8 cellular contexts compared by ENCODE assay signal in genomic region chr19:5913739-5914357, GRCh38. TPM values are rescaled to one million over a fixed set of nuclear protein-coding genes. Genes with fewer than 3 reads are reported as not detected.
DNase-seq lines count a peak whose midpoint lies in the region; ATAC-seq and TF ChIP-seq lines count a peak whose summit lies in the region.

TSS of gene CAPS (plus strand) at chr19:5914254. CDS start at chr19:5914407, 153 bp downstream.

- H3K79me2 ChIP-seq in PC-9 (ENCODE audit: low read depth): no peaks in the 10 kb centered on the region

- H3K4me1 ChIP-seq in PC-9 (replicated peaks; ENCODE audit: insufficient read depth): peaks cover 24% of the 10 kb centered on the region

- peaks cover 16% of the 10 kb centered on the region for H3K4me1 Mint-ChIP-seq in nephron progenitor cell

- CTCF ChIA-PET in PC-9 (lab: Charles Lee): no interaction called here

- no peaks in the 10 kb centered on the region; the same call in none of the 2 replicates for H3F3A ChIP-seq in PC-9 (ENCODE audit: insufficient read depth, low read depth)

- H3K27ac ChIP-seq in PC-9: peak within 1 kb of the TSS; percentile 52; the same call in 1 of the 2 replicates

- H3K27me3 ChIP-seq in PC-9 (ENCODE audit: insufficient read depth, low read depth): no peaks in the 10 kb centered on the region

- H3K4me3 ChIP-seq in PC-9 (peak within 1 kb of the TSS; percentile 61), fibroblast of pulmonary artery (replicated peaks; ENCODE audit: low read depth, low read length) (no peak within 1 kb of the TSS)

- H3K27ac Mint-ChIP-seq in nephron progenitor cell: peak within 1 kb of the TSS; percentile 89

- DNase-seq in Ammon's horn (ENCODE audit: low spot score): peak; percentile 65
- peak; percentile 74 to 85 for DNase-seq in PC-9
- DNase-seq in fibroblast of pulmonary artery (ENCODE audit: low read depth): peak; percentile 46
- DNase-seq in nephron progenitor cell: no peak
- DNase-seq in effector CD4-positive, alpha-beta T cell: no peak
- no peak for DNase-seq in NCI-H1092 treated with DMSO at 0.1 percent for 48 hours (lab: John Stamatoyannopoulos, UW)
- no peak for DNase-seq in activated naive CD4-positive, alpha-beta T cell (lab: John Stamatoyannopoulos, UW)

- H3K4me2 ChIP-seq in PC-9: peak within 1 kb of the TSS; percentile 86

- no peaks in the 10 kb centered on the region for H4K20me1 ChIP-seq in PC-9 (ENCODE audit: insufficient read depth)

- intact Hi-C loops in PC-9 (cut with micrococcal nuclease; ENCODE audit: unreplicated experiment): loop anchor here (1.0 kb wide), 1 partner anchor 10 kb away; the partner anchor contains the start of gene VMAC

- no peak within 1 kb of the TSS for H3K4me3 Mint-ChIP-seq in nephron progenitor cell

- no peaks in the 10 kb centered on the region for H3K27me3 Mint-ChIP-seq in nephron progenitor cell (ENCODE audit: low read depth, poor library complexity)

- no peak for ATAC-seq in HG03108 (IDR thresholded peaks at IDR 0.05; ENCODE audit: unreplicated experiment)

- H3K36me3 ChIP-seq in PC-9 (ENCODE audit: low read depth): no peaks in the 10 kb centered on the region

- no peak for TF ChIP-seq CTCF in PC-9 (conservative IDR thresholded peaks at IDR 0.05)
- no peak for TF ChIP-seq CTCF in fibroblast of pulmonary artery (IDR thresholded peaks at IDR 0.05; ENCODE audit: low read length, missing control alignments)
- no peak for TF ChIP-seq CTCF in nephron progenitor cell (IDR thresholded peaks at IDR 0.05)

- POLR2A ChIA-PET in PC-9 (lab: Charles Lee; ENCODE audit: unreplicated experiment): interaction anchor here (0.6 kb wide), 1 partner anchor 86 kb away, joined by 5 read pairs; no protein-coding TSS in a partner anchor

- peaks cover 4% of the 10 kb centered on the region for H3K36me3 Mint-ChIP-seq in nephron progenitor cell (ENCODE audit: low read depth)

- H3K9me2 ChIP-seq in PC-9 (ENCODE audit: insufficient read depth): no peaks in the 10 kb centered on the region

- H3K9me3 Mint-ChIP-seq in nephron progenitor cell: no peaks in the 10 kb centered on the region

- BruUV-seq in PC-9 (replicated peaks; lab: Mats Ljungman, UMichigan): no TSS peak

- H2AFZ ChIP-seq in PC-9: no peak within 1 kb of the TSS

- no peaks in the 10 kb centered on the region for H3K9me3 ChIP-seq in PC-9 (ENCODE audit: insufficient read depth, low read depth)

RNA-seq across cellular contexts. Expression of gene CAPS, which starts in this region (rescaled TPM):
- total RNA-seq in PC-9 (2021): 32.0 and 41.5 TPM in 2 replicates

Comparison
In these comparisons a context has a peak if more than half of its experiments do, and no peak if none do; other contexts are left out.
1. DNase-seq: peak in Ammon's horn (single experiment), PC-9 (2 of 2) and fibroblast of pulmonary artery (single experiment); none in nephron progenitor cell (single experiment), effector CD4-positive, alpha-beta T cell (single experiment), NCI-H1092 treated with DMSO at 0.1 percent for 48 hours (single experiment) and activated naive CD4-positive, alpha-beta T cell (0 of 4).